Comparison of ENCODE assay signal across 8 cellular contexts in the genomic region with DNA sequence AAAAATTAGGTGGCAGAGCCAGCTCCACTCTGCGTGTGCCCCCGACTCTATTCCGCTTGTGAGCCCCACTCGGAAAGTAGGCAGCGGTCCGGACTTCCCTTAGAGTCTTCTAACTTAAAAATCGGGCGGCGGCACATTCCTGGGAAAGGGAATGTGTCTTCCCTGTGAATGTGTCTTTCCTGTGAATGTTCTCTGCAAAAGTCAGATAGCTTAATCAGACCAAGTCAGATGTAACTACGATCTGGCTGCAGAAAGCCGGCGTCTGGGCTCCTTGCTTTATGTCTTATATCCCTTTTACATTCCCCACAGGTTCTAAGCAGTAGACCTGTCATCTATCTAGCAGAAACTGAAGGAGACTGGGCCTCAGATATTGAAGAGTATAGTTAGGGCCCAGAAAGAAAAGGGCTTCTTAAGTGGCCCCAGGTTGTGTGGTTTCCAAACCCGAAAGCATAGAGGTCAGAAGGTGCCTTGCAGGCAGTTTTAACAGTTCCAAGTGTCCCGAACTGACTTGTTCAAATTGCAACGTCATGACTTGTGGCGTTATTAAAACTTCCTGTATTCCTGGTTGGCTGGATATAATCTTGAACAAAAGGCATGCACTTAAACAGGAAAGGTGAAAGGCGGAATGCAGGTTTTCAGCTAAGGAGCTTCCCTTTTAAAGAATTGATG. TPM values are rescaled to one million over a fixed set of nuclear protein-coding genes. Genes with fewer than 3 reads are reported as not detected.
DNase-seq lines count a peak whose midpoint lies in the region; ATAC-seq and TF ChIP-seq lines count a peak whose summit lies in the region.

No MANE protein-coding gene starts in this region.

- peaks cover 54% of the 10 kb centered on the region for H3K79me2 ChIP-seq in ACC112 (ENCODE audit: control insufficient read depth, insufficient read depth, low read length, unreplicated experiment)

- peak; percentile 39 for DNase-seq in GM03348 (ENCODE audit: low spot score)
- peak; percentile 14 for DNase-seq in SK-N-DZ (ENCODE audit: low spot score)
- DNase-seq in dermis blood vessel endothelial cell, result peak; percentile 68
- DNase-seq in lower leg skin (ENCODE audit: low spot score in 2 of 2), result peak in 1 of 2 donors; percentile 18
- peak; percentile 67 for DNase-seq in superior temporal gyrus (ENCODE audit: extremely low spot score)
- no peak for DNase-seq in DMS153 treated with DMSO at 0.1 percent for 48 hours (lab: John Stamatoyannopoulos, UW; ENCODE audit: unreplicated experiment)

- H3K4me3 ChIP-seq in ACC112 (ENCODE audit: low read depth, low read length) (peak overlapping the region; percentile 93), lower leg skin (ENCODE audit: low read depth, poor library complexity, severe bottlenecking) (peak overlapping the region; percentile 90)

- WGBS in lower leg skin, 2 donors, result 0 to 2% methylated on average over 17 of the region's 17 CpGs

- H3K4me1 ChIP-seq in ACC112 (ENCODE audit: control insufficient read depth, insufficient read depth, low read length, unreplicated experiment), result peaks cover 38% of the 10 kb centered on the region

- H3K36me3 ChIP-seq in ACC112 (ENCODE audit: insufficient read depth, low read length), result 0 out of 2 replicates have a peak, but pooled peaks cover 4% of the 10 kb centered on the region

- TF ChIP-seq CTCF in lower leg skin (IDR thresholded peaks at IDR 0.05), result no peak

- ATAC-seq in HG03175 (IDR thresholded peaks at IDR 0.05; ENCODE audit: unreplicated experiment), result peak; percentile 35

- H3K27me3 ChIP-seq in ACC112 (ENCODE audit: insufficient read depth, low read length), result no peaks in the 10 kb centered on the region

- peak overlapping the region; percentile 95 for H2AFZ ChIP-seq in ACC112 (ENCODE audit: low read length, unreplicated experiment)

- TF ChIP-seq POLR2A in lower leg skin (IDR thresholded peaks at IDR 0.05), result no peak

- intact Hi-C loops in lower leg skin (cut with DNase I; ENCODE audit: low total_unique reads), result no loop called here

- H3K27ac ChIP-seq in ACC112 (ENCODE audit: low read depth, low read length), result peak overlapping the region; percentile 96

RNA-seq across cellular contexts. Expression of gene PHKB, which starts 0.6 kb away (rescaled TPM):
- 30.0 and 40.4 TPM in 2 replicates for polyA plus RNA-seq in SK-N-DZ (2014; cell fraction: cytosol; rRNA removed)
- 34.0 and 44.3 TPM in 2 replicates for polyA plus RNA-seq in SK-N-DZ (2014; cell fraction: nucleus; rRNA removed)
- total RNA-seq in dermis blood vessel endothelial cell, result 98.7 and 98.9 TPM in 2 replicates
- total RNA-seq in lower leg skin, result 10 to 100 TPM; 19.8 to 29.6 (median 25.2) TPM

RNA-seq across cellular contexts. Expression of gene ITFG1, which starts 0.9 kb away (rescaled TPM):
- polyA plus RNA-seq in SK-N-DZ (2014; cell fraction: cytosol; rRNA removed), result 41.4 and 49.6 TPM in 2 replicates
- 20.9 and 27.4 TPM in 2 replicates for polyA plus RNA-seq in SK-N-DZ (2014; cell fraction: nucleus; rRNA removed)
- total RNA-seq in dermis blood vessel endothelial cell (50.0 and 75.4 TPM in 2 replicates), lower leg skin (10 to 100 TPM; 31.7 to 66.0 (median 38.1) TPM)
